In the genomic region with DNA sequence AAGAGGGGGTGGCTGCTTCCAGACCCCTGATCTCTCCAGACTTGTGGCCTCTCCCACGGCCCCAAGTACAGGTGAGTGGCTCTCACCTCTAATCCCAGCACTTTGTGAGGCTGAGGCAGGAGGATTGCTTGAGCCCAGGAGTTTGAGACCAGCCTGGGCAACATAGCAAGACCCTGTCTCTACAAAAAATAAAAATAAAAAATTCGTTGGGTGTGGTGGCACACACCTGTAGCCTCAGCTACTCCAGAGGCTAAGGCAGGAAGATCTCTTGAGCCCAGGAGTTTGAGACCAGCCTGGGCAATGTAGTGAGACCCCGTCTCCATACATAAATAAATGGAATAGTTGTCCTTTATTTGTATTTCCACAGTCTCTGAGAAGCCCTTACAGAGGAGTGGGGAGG, we compare ENCODE assay signal across 7 cellular contexts. TPM values are rescaled to one million over a fixed set of nuclear protein-coding genes. Genes with fewer than 3 reads are reported as not detected.
"Had no signal": no experiment of that assay in that cellular context is flagged by ENCODE, and none has a peak within 500 bp of the region (broad histone marks: within the 10 kb centered on the region; RNA-seq: fewer than 3 reads in every experiment).

No MANE protein-coding gene starts in this region.

RNA-seq across cellular contexts. Expression of gene RASAL1, which starts 6.2 kb away (rescaled TPM):
- total RNA-seq: cardiac septum, endothelial cell of umbilical vein, fibroblast of villous mesenchyme, glomerular endothelial cell, hepatocyte, osteoblast, pulmonary artery endothelial cell had no signal
- polyA plus RNA-seq: endothelial cell of umbilical vein had no signal

RNA-seq across cellular contexts. Expression of gene CFAP73, which starts 7.8 kb away (rescaled TPM):
- total RNA-seq: cardiac septum, endothelial cell of umbilical vein, fibroblast of villous mesenchyme, glomerular endothelial cell, hepatocyte, osteoblast, pulmonary artery endothelial cell had no signal
- polyA plus RNA-seq: endothelial cell of umbilical vein, hepatocyte had no signal
